ENCODE assay signal across 8 cellular contexts in the genomic region with DNA sequence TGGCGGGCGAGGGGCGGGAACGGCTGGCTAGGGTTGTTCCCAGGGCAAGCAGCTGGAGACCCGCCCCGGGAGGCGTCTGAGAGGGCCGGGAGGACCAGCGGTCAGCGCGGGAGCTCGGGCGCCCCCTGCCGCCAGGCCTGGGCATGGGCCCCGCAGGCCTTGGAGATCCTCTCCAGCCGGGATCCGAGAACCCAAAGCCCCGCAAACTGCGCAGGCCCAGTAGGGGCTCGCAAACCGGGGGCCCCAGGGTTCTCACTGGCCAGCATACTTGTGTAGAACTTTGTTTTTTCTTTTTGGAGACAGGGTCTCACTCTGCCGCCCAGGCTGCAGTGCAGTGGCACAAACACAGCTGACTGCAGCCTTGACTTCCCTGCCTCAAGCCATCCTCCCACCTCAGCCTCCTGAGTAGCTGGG. TPM values are rescaled to one million over a fixed set of nuclear protein-coding genes. Genes with fewer than 3 reads are reported as not detected.
DNase-seq lines count a peak whose midpoint lies in the region; ATAC-seq lines count a peak whose summit lies in the region.

No MANE protein-coding gene starts in this region.

- peaks cover 15% of the 10 kb centered on the region for H3K4me1 ChIP-seq in mesenchymal stem cell (ENCODE audit: control insufficient read depth, insufficient read depth, low read depth, low read length)

- no peak overlapping the region for H2BK120ac ChIP-seq in mesenchymal stem cell (ENCODE audit: low read depth, low read length)

- no peak overlapping the region for H2AFZ ChIP-seq in mesenchymal stem cell (ENCODE audit: low read depth, low read length)

- ATAC-seq in HG03097 (IDR thresholded peaks at IDR 0.05; ENCODE audit: low FRiP score, unreplicated experiment): no peak

- peak overlapping the region in 1 of 2 experiments; percentile 48 for H3K4me3 ChIP-seq in mesenchymal stem cell (ENCODE audit: insufficient read depth in 1 of 2, low read depth in 1 of 2, low read length in 2 of 2)

- H2AK5ac ChIP-seq in mesenchymal stem cell (ENCODE audit: low read length, severe bottlenecking): no peak overlapping the region

- peak overlapping the region in 1 of 2 experiments; percentile 15 for H3K18ac ChIP-seq in mesenchymal stem cell (ENCODE audit: low read depth in 1 of 2, low read length in 2 of 2)

- H2BK12ac ChIP-seq in mesenchymal stem cell (ENCODE audit: low read length in 2 of 2): no peak overlapping the region

- peak overlapping the region; percentile 42 for H3K27ac ChIP-seq in mesenchymal stem cell (ENCODE audit: low read length, poor library complexity, severe bottlenecking)

- no peaks in the 10 kb centered on the region for H3K36me3 ChIP-seq in mesenchymal stem cell (ENCODE audit: control insufficient read depth in 1 of 2, insufficient read depth in 2 of 2, low read depth in 1 of 2, low read length in 2 of 2)

- H4K8ac ChIP-seq in mesenchymal stem cell (ENCODE audit: low read length): no peak overlapping the region

- no peak overlapping the region for H3K14ac ChIP-seq in mesenchymal stem cell (ENCODE audit: low read length in 2 of 2)

- no peak overlapping the region for H3K4ac ChIP-seq in mesenchymal stem cell (ENCODE audit: low read depth in 1 of 2, low read length in 2 of 2)

- no peaks in the 10 kb centered on the region for H3K79me1 ChIP-seq in mesenchymal stem cell (replicated peaks; ENCODE audit: low read length, poor library complexity, severe bottlenecking)

- H3K4me2 ChIP-seq in mesenchymal stem cell (ENCODE audit: low read length, poor library complexity, severe bottlenecking): peak overlapping the region; percentile 82

- no peak overlapping the region for H2BK5ac ChIP-seq in mesenchymal stem cell (ENCODE audit: low read depth, low read length, poor library complexity, severe bottlenecking)

- H3K23ac ChIP-seq in mesenchymal stem cell (ENCODE audit: low read length in 2 of 2): no peak overlapping the region

- DNase-seq in activated effector memory CD4-positive, alpha-beta T cell treated with anti-CD3 and anti-CD28 coated beads, Interleukin-2, amount 50 U/mL, for 16 hours: peak; percentile 69
- DNase-seq in activated effector memory CD4-positive, alpha-beta T cell treated with Interleukin-2 at 50 U/mL for 16 hours: no peak
- peak; percentile 16 for DNase-seq in RKO (ENCODE audit: low spot score)
- DNase-seq in dermis blood vessel endothelial cell: peak; percentile 66
- peak; percentile 38 for DNase-seq in mesenchymal stem cell
- no peak for DNase-seq in DMS153 treated with DMSO at 0.1 percent for 48 hours (lab: John Stamatoyannopoulos, UW; ENCODE audit: unreplicated experiment)
- DNase-seq in stimulated activated naive CD4-positive, alpha-beta T cell treated with Interleukin-2 at 50 U/mL for 16 hours (lab: John Stamatoyannopoulos, UW): no peak

- H2BK15ac ChIP-seq in mesenchymal stem cell (ENCODE audit: low read depth, poor library complexity, severe bottlenecking): no peak overlapping the region

- no peak overlapping the region for H4K91ac ChIP-seq in mesenchymal stem cell (ENCODE audit: low read length)

- peak overlapping the region; percentile 64 for H3K9ac ChIP-seq in mesenchymal stem cell (ENCODE audit: low read length)

- peaks cover 13 to 55% of the 10 kb centered on the region in 2 experiments for H3K27me3 ChIP-seq in mesenchymal stem cell (ENCODE audit: control insufficient read depth in 1 of 2, insufficient read depth in 1 of 2, low read length in 2 of 2)

- 1% methylated on average over 22 of the region's 22 CpGs for WGBS in mesenchymal stem cell

- no peaks in the 10 kb centered on the region for H3K9me3 ChIP-seq in mesenchymal stem cell (ENCODE audit: control insufficient read depth, low read length)

RNA-seq across cellular contexts. Expression of a gene that starts 20.8 kb away (rescaled TPM):
- total RNA-seq in dermis blood vessel endothelial cell: 7.1 and 13.4 TPM in 2 replicates
- 1.4 TPM for polyA plus RNA-seq in mesenchymal stem cell (2013, experiment 1 of 2)
- 1.6 TPM for polyA plus RNA-seq in mesenchymal stem cell (2013, experiment 2 of 2)

Comparison
In these comparisons a context has a peak if more than half of its experiments do, and no peak if none do; other contexts are left out.
1. DNase-seq: peak in activated effector memory CD4-positive, alpha-beta T cell treated with anti-CD3 and anti-CD28 coated beads, Interleukin-2, amount 50 U/mL, for 16 hours (single experiment), RKO (single experiment), dermis blood vessel endothelial cell (single experiment) and mesenchymal stem cell (single experiment); none in activated effector memory CD4-positive, alpha-beta T cell treated with Interleukin-2 at 50 U/mL for 16 hours (single experiment), DMS153 treated with DMSO at 0.1 percent for 48 hours (single experiment) and stimulated activated naive CD4-positive, alpha-beta T cell treated with Interleukin-2 at 50 U/mL for 16 hours (single experiment).